ENCODE assay signal across 9 cellular contexts in the genomic region with DNA sequence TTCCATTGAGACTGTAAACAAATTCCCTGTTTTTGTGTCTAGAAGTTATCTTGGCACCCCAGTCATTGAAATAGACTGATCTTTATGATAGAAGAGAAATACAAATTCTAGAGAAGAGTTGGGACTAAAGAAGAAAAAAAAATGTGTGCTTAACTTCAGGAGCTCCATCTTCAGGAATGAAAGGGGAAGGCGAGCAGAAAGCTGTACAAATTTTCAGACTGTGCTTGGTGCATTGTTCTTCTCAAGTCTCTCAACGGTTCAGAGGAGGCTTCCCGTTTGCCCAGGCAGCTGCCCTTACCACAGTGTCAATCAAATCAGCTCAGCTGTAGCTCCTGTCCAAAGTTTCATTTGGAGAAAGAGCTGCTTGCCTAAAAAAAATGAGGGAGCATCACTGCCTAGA. TPM values are rescaled to one million over a fixed set of nuclear protein-coding genes. Genes with fewer than 3 reads are reported as not detected.
A peak's percentile ranks its signal among the peaks of the same experiment; 100 is the strongest.
DNase-seq lines count a peak whose midpoint lies in the region; ATAC-seq and TF ChIP-seq lines count a peak whose summit lies in the region.
"Had no signal": no experiment of that assay in that cellular context is flagged by ENCODE, and none has a peak within 500 bp of the region (broad histone marks: within the 10 kb centered on the region; RNA-seq: fewer than 3 reads in every experiment).

No MANE protein-coding gene starts in this region.

- H3K4me3 ChIP-seq in AG04449 (ENCODE audit: low read depth, low read length) (no peak overlapping the region), OCI-LY7 (ENCODE audit: low read depth, low read length, poor library complexity, severe bottlenecking) (peak overlapping the region; percentile 45), fibroblast of the aortic adventitia (ENCODE audit: low read depth, low read length) (no peak overlapping the region), MG63 (no peak overlapping the region)
- H3K4me3 ChIP-seq: adrenal gland had no signal

- peaks cover 68% of the 10 kb centered on the region for H3K4me1 ChIP-seq in OCI-LY7 (ENCODE audit: insufficient read depth, low read length, poor library complexity, severe bottlenecking)
- H3K4me1 ChIP-seq: adrenal gland had no signal

- H3K27me3 Mint-ChIP-seq in activated CD4-positive, alpha-beta memory T cell treated with anti-CD3 and anti-CD28 coated beads, Interleukin-2, amount 10 ng/mL, durations not matched to agents 7 days and 5 days = peaks cover 6% of the 10 kb centered on the region

- H3K27ac Mint-ChIP-seq in activated CD4-positive, alpha-beta memory T cell treated with anti-CD3 and anti-CD28 coated beads, Interleukin-2, amount 10 ng/mL, durations not matched to agents 7 days and 5 days = no peak overlapping the region

- intact Hi-C loops in OCI-LY7 (cut with micrococcal nuclease; ENCODE audit: unreplicated experiment) = loop anchor here (1.0 to 2.0 kb wide), 3 partner anchors 41 to 166 kb away; a partner anchor contains a TSS

- TF ChIP-seq CTCF in AG04449 (IDR thresholded peaks at IDR 0.05; ENCODE audit: insufficient read depth, low read length, missing control alignments) (peak; percentile 40), OCI-LY7 (conservative IDR thresholded peaks at IDR 0.05; ENCODE audit: low read length) (peak; percentile 80), fibroblast of the aortic adventitia (IDR thresholded peaks at IDR 0.05; ENCODE audit: insufficient read depth, low read length) (peak; percentile 47)

- no peaks in the 10 kb centered on the region for H3K9me3 Mint-ChIP-seq in activated CD4-positive, alpha-beta memory T cell treated with anti-CD3 and anti-CD28 coated beads, Interleukin-2, amount 10 ng/mL, durations not matched to agents 7 days and 5 days

- no peaks in the 10 kb centered on the region for H3K27me3 ChIP-seq in MG63
- H3K27me3 ChIP-seq: adrenal gland had no signal

- H3K27ac ChIP-seq in OCI-LY7 (ENCODE audit: low read depth, low read length, poor library complexity, severe bottlenecking) = peak overlapping the region; percentile 81
- H3K27ac ChIP-seq: adrenal gland had no signal

- peak overlapping the region; percentile 90 for H2AFZ ChIP-seq in OCI-LY7 (ENCODE audit: low read length)

- no peak for DNase-seq in AG04449 (ENCODE audit: low read depth, low spot score)
- DNase-seq in OCI-LY7 (ENCODE audit: low spot score) = peak; percentile 88
- DNase-seq in fibroblast of the aortic adventitia (ENCODE audit: low read depth) = peak; percentile 45
- no peak for DNase-seq in activated CD4-positive, alpha-beta T cell treated with anti-CD3 and anti-CD28 coated beads for 4 hours
- no peak for DNase-seq in MG63
- no peak for DNase-seq in activated CD4-positive, alpha-beta memory T cell treated with anti-CD3 and anti-CD28 coated beads, Interleukin-2, amount 10 ng/mL, durations not matched to agents 7 days and 5 days
- DNase-seq in activated CD4-positive, alpha-beta T cell treated with anti-CD3 and anti-CD28 coated beads, Interleukin-2, amount 50 U/mL, for 4 hours = no peak
- DNase-seq: adrenal gland had no signal

- no peaks in the 10 kb centered on the region for H3K36me3 Mint-ChIP-seq in activated CD4-positive, alpha-beta memory T cell treated with anti-CD3 and anti-CD28 coated beads, Interleukin-2, amount 10 ng/mL, durations not matched to agents 7 days and 5 days (ENCODE audit: low read depth)

- no TSS peak for BruUV-seq in OCI-LY7 (replicated peaks; lab: Mats Ljungman, UMichigan)

- no peaks in the 10 kb centered on the region for H4K20me1 ChIP-seq in OCI-LY7 (ENCODE audit: insufficient read depth, low read length)

- POLR2A ChIA-PET in AG04449 (lab: Yijun Ruan, JAX) (interaction anchor here (1.0 kb wide), 1 partner anchor 11 kb away, joined by 3 read pairs; no protein-coding TSS in a partner anchor), OCI-LY7 (lab: Charles Lee) (interaction anchor here (0.6 to 2.8 kb wide), 13 partner anchors 14 to 185 kb away, joined by 3 to 18 read pairs (median 5); a partner anchor contains a TSS)
- POLR2A ChIA-PET in activated CD4-positive, alpha-beta memory T cell treated with anti-CD3 and anti-CD28 coated beads, Interleukin-2, amount 10 ng/mL, durations not matched to agents 7 days and 5 days (lab: Charles Lee) = interaction anchor here (0.8 kb wide), 1 partner anchor 29 kb away, joined by 3 read pairs; no protein-coding TSS in a partner anchor

- peaks cover 18% of the 10 kb centered on the region; the same call in 1 of the 2 replicates for H3K9me3 ChIP-seq in OCI-LY7 (ENCODE audit: low read length)
- no peaks in the 10 kb centered on the region for H3K9me3 ChIP-seq in MG63
- H3K9me3 ChIP-seq: adrenal gland had no signal

- H3K4me3 Mint-ChIP-seq in activated CD4-positive, alpha-beta memory T cell treated with anti-CD3 and anti-CD28 coated beads, Interleukin-2, amount 10 ng/mL, durations not matched to agents 7 days and 5 days = no peak overlapping the region

- CTCF ChIA-PET in AG04449 (lab: Yijun Ruan, JAX) = interaction anchor here (1.0 to 2.7 kb wide), 4 partner anchors 24 to 186 kb away, joined by 3 to 33 read pairs (median 5); a partner anchor contains a TSS
- CTCF ChIA-PET in OCI-LY7 (lab: Charles Lee; ENCODE audit: unreplicated experiment) = interaction anchor here (0.7 to 1.0 kb wide), 4 partner anchors 11 to 183 kb away, joined by 3 to 5 read pairs (median 4); no protein-coding TSS in a partner anchor
- CTCF ChIA-PET in activated CD4-positive, alpha-beta memory T cell treated with anti-CD3 and anti-CD28 coated beads, Interleukin-2, amount 10 ng/mL, durations not matched to agents 7 days and 5 days (lab: Charles Lee) = interaction anchor here (1.4 kb wide), 1 partner anchor 18 kb away, joined by 3 read pairs; no protein-coding TSS in a partner anchor

- H3K9me2 ChIP-seq in OCI-LY7 (ENCODE audit: insufficient read depth, low read length) = no peaks in the 10 kb centered on the region

- no peaks in the 10 kb centered on the region; the same call in 1 of the 2 replicates for H3K79me2 ChIP-seq in OCI-LY7 (ENCODE audit: insufficient read depth, low read depth, low read length)

- H3K36me3 ChIP-seq in OCI-LY7 (ENCODE audit: insufficient read depth, low read length) (no peaks in the 10 kb centered on the region; the same call in 1 of the 2 replicates), MG63 (no peaks in the 10 kb centered on the region)
- H3K36me3 ChIP-seq: adrenal gland had no signal

- peak overlapping the region; percentile 77 for H3K4me2 ChIP-seq in OCI-LY7 (ENCODE audit: low read length)

- H3K4me1 Mint-ChIP-seq in activated CD4-positive, alpha-beta memory T cell treated with anti-CD3 and anti-CD28 coated beads, Interleukin-2, amount 10 ng/mL, durations not matched to agents 7 days and 5 days = peaks cover 2% of the 10 kb centered on the region

- peak; percentile 41 for ATAC-seq in GM21447 (IDR thresholded peaks at IDR 0.05; ENCODE audit: unreplicated experiment)

RNA-seq across cellular contexts. Expression of a gene that starts 41.7 kb away (rescaled TPM):
- 9.5 and 17.3 TPM in 2 replicates for total RNA-seq in OCI-LY7 (2014; rRNA removed; shearing (Covaris generic))
- 14.9 and 17.0 TPM in 2 replicates for total RNA-seq in OCI-LY7 (2022)
- total RNA-seq in fibroblast of the aortic adventitia (ENCODE audit: low replicate concordance) = 7.6 and 19.5 TPM in 2 replicates
- total RNA-seq in MG63 (2014; rRNA removed; shearing (Covaris generic); ENCODE audit: low replicate concordance) = 20.2 and 23.2 TPM in 2 replicates
- 10 to 100 TPM; 13.2 to 14.3 TPM for total RNA-seq in activated CD4-positive, alpha-beta memory T cell treated with anti-CD3 and anti-CD28 coated beads, Interleukin-2, amount 10 ng/mL, durations not matched to agents 7 days and 5 days

RNA-seq across cellular contexts. Expression of a gene that starts 48.3 kb away (rescaled TPM):
- total RNA-seq in OCI-LY7 (2014; rRNA removed; shearing (Covaris generic)) = 88.1 and 97.5 TPM in 2 replicates
- total RNA-seq in OCI-LY7 (2022) (126 and 142 TPM in 2 replicates), fibroblast of the aortic adventitia (ENCODE audit: low replicate concordance) (11.8 and 30.4 TPM in 2 replicates)
- 27.4 and 32.0 TPM in 2 replicates for total RNA-seq in MG63 (2014; rRNA removed; shearing (Covaris generic); ENCODE audit: low replicate concordance)
- 10 to 100 TPM; 56.4 to 61.2 TPM for total RNA-seq in activated CD4-positive, alpha-beta memory T cell treated with anti-CD3 and anti-CD28 coated beads, Interleukin-2, amount 10 ng/mL, durations not matched to agents 7 days and 5 days

Comparison
In these comparisons a context has a peak if more than half of its experiments do, and no peak if none do; other contexts are left out.
1. DNase-seq: peak in OCI-LY7 (single experiment) and fibroblast of the aortic adventitia (single experiment); none in AG04449 (single experiment), activated CD4-positive, alpha-beta T cell treated with anti-CD3 and anti-CD28 coated beads for 4 hours (0 of 2), MG63 (single experiment), activated CD4-positive, alpha-beta memory T cell treated with anti-CD3 and anti-CD28 coated beads, Interleukin-2, amount 10 ng/mL, durations not matched to agents 7 days and 5 days (single experiment) and activated CD4-positive, alpha-beta T cell treated with anti-CD3 and anti-CD28 coated beads, Interleukin-2, amount 50 U/mL, for 4 hours (0 of 2).
2. Peak in every context shown above with its lines, with median percentiles within 50 percentile points of each other: CTCF ChIP-seq.